ENCODE assay signal across 9 cellular contexts in genomic region chr1:234609528-234610042, GRCh38. TPM values are rescaled to one million over a fixed set of nuclear protein-coding genes. Genes with fewer than 3 reads are reported as not detected.
DNase-seq lines count a peak whose midpoint lies in the region; ATAC-seq, FAIRE-seq and TF ChIP-seq lines count a peak whose summit lies in the region.
"Had no signal": no experiment of that assay in that cellular context is flagged by ENCODE, and none has a peak within 500 bp of the region (broad histone marks: within the 10 kb centered on the region; RNA-seq: fewer than 3 reads in every experiment).

No MANE protein-coding gene starts in this region.

- H3K4me3 Mint-ChIP-seq in astrocyte (ENCODE audit: unreplicated experiment) (no peak overlapping the region), memory B cell (peak overlapping the region; percentile 87)

- peak; percentile 36 for DNase-seq in ACHN
- DNase-seq in HAP-1 (ENCODE audit: low spot score in 2 of 2), result no peak
- no peak for DNase-seq in astrocyte (ENCODE audit: low read depth)
- DNase-seq in memory B cell (ENCODE audit: low spot score in 2 of 2), result peak in 1 of 2 donors; percentile 35
- DNase-seq in 8988T, result no peak
- no peak for DNase-seq in AG20443 (ENCODE audit: low spot score)
- no peak for DNase-seq in SKM-1 (lab: John Stamatoyannopoulos, UW; ENCODE audit: unreplicated experiment)
- no peak for DNase-seq in globus pallidus (ENCODE audit: low spot score)

- no peaks in the 10 kb centered on the region for H3K27me3 Mint-ChIP-seq in astrocyte (ENCODE audit: low read depth, unreplicated experiment)
- H3K27me3 Mint-ChIP-seq in memory B cell, result no peaks in the 10 kb centered on the region

- H3K4me1 Mint-ChIP-seq in astrocyte (ENCODE audit: low read depth, unreplicated experiment) (peaks cover 34% of the 10 kb centered on the region), memory B cell (peaks cover 45% of the 10 kb centered on the region)

- in situ Hi-C loops in ACHN (cut with HindIII; ENCODE audit: low pct_ligation_motif_present, low pct_unique_long_range_greater_than_20kb, low sequenced_read_pairs) (no loop called here), HAP-1 (cut with MboI; ENCODE audit: low sequenced_read_pairs) (loop anchor here (5.0 to 10.0 kb wide), 4 partner anchors 112 to 473 kb away; no protein-coding TSS in a partner anchor)

- FAIRE-seq in astrocyte (lab: Jason Lieb, UNC), result no peak
- FAIRE-seq: frontal cortex had no signal

- peaks cover 47% of the 10 kb centered on the region for H3K79me2 ChIP-seq in astrocyte (ENCODE audit: insufficient read depth, low read length)

- no peaks in the 10 kb centered on the region for H3K27me3 ChIP-seq in HAP-1 (ENCODE audit: low read depth)
- no peaks in the 10 kb centered on the region for H3K27me3 ChIP-seq in astrocyte (ENCODE audit: insufficient read depth, low read length)

- H3K9me3 Mint-ChIP-seq in astrocyte (ENCODE audit: unreplicated experiment), result peaks cover 2% of the 10 kb centered on the region
- no peaks in the 10 kb centered on the region for H3K9me3 Mint-ChIP-seq in memory B cell

- H3K4me3 ChIP-seq in HAP-1, result peak overlapping the region; percentile 55
- no peak overlapping the region for H3K4me3 ChIP-seq in astrocyte (ENCODE audit: insufficient read depth, low read depth, low read length)

- no peak overlapping the region for H2AFZ ChIP-seq in astrocyte (ENCODE audit: low read depth, low read length)

- H3K27ac Mint-ChIP-seq in astrocyte (ENCODE audit: unreplicated experiment) (no peak overlapping the region), memory B cell (peak overlapping the region; percentile 100)

- H3K36me3 Mint-ChIP-seq in astrocyte (ENCODE audit: low read depth, unreplicated experiment) (peaks cover 33% of the 10 kb centered on the region), memory B cell (peaks cover 22% of the 10 kb centered on the region)

- H3K4me2 ChIP-seq in astrocyte (ENCODE audit: low read length), result peak overlapping the region; percentile 93

- H3K9ac ChIP-seq in astrocyte (ENCODE audit: low read length), result peak overlapping the region; percentile 98

- H4K20me1 ChIP-seq in astrocyte (ENCODE audit: insufficient read depth, low read length), result peaks cover 34% of the 10 kb centered on the region

- ATAC-seq in memory B cell (ENCODE audit: low read depth), result no peak

- H3K27ac ChIP-seq in astrocyte (ENCODE audit: low read depth, low read length), result peak overlapping the region; percentile 99

- peaks cover 40% of the 10 kb centered on the region for H3K4me1 ChIP-seq in HAP-1
- peaks cover 38% of the 10 kb centered on the region for H3K4me1 ChIP-seq in astrocyte (ENCODE audit: insufficient read depth, low read length)

- H3K9me3 ChIP-seq in HAP-1 (no peaks in the 10 kb centered on the region), astrocyte (ENCODE audit: insufficient read depth, low read depth, low read length) (no peaks in the 10 kb centered on the region)

- no peak for TF ChIP-seq CTCF in astrocyte (IDR thresholded peaks at IDR 0.05; ENCODE audit: insufficient read depth, low read depth, low read length)

- H3K36me3 ChIP-seq in HAP-1 (replicated peaks) (peaks cover 40% of the 10 kb centered on the region), astrocyte (ENCODE audit: insufficient read depth, low read length) (peaks cover 28% of the 10 kb centered on the region)

RNA-seq across cellular contexts. Expression of gene IRF2BP2, which starts 0.4 kb away (rescaled TPM):
- total RNA-seq in astrocyte, result 122 and 126 TPM in 2 replicates
